1 cellular context compared by ENCODE assay signal in the genomic region with DNA sequence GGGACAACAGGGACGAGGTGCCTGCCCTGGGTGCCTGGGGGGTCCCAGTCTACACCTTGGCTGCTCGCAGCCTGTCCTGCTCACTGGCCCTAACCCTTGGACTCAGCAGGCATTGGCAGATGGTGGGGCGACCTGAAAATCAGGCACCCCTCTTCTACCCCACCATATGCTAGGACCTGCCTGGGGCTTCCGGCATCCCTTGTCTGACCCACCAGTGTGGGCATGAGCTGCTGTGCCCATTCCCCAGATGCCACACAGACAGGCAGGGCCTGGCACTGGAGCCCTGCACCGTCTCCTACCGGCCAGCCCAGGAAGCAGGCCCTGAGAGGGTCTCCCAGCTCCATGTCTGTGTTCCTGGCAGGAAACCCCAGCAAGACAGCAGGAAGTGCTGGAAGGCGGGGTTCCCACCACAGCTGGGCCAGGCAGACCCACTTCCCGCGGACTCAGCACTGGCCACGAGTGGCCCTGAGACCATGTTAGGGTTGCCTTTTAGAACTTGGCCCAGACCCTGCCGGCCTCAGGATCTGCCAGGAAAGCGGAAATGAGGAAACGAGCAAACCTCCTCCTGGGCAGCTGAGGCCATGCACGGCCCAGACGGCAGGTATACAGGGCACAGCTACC.
TF ChIP-seq lines count a peak whose summit lies in the region.

No MANE protein-coding gene starts in this region.

TF ChIP-seq in IMR-90, 13 proteins besides CTCF, POLR2A, EP300 and RAD21:
- TF ChIP-seq, protein P1, sequence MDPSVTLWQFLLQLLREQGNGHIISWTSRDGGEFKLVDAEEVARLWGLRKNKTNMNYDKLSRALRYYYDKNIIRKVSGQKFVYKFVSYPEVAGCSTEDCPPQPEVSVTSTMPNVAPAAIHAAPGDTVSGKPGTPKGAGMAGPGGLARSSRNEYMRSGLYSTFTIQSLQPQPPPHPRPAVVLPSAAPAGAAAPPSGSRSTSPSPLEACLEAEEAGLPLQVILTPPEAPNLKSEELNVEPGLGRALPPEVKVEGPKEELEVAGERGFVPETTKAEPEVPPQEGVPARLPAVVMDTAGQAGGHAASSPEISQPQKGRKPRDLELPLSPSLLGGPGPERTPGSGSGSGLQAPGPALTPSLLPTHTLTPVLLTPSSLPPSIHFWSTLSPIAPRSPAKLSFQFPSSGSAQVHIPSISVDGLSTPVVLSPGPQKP (IDR thresholded peaks at IDR 0.05; ENCODE audit: borderline replicate concordance, low read depth, low read length) = no peak
- TF ChIP-seq MAFK (IDR thresholded peaks at IDR 0.05; ENCODE audit: low read depth, low read length) (no peak), CHD1 (IDR thresholded peaks at IDR 0.05; ENCODE audit: low read depth, low read length) (no peak)
